ENCODE assay signal across 8 cellular contexts in genomic region chr5:32444191-32444945, GRCh38. TPM values are rescaled to one million over a fixed set of nuclear protein-coding genes. Genes with fewer than 3 reads are reported as not detected.
DNase-seq lines count a peak whose midpoint lies in the region; TF ChIP-seq lines count a peak whose summit lies in the region.

ZFR (minus strand) TSS chr5:32444740; CDS start chr5:32444658, 82 bp downstream.

- H3K4me3 Mint-ChIP-seq in nephron progenitor cell: peak within 1 kb of the TSS; percentile 91
- peak within 1 kb of the TSS; percentile 99 for H3K4me3 Mint-ChIP-seq in stimulated activated naive CD8-positive, alpha-beta T cell treated with anti-CD3 and anti-CD28 coated beads, Interleukin-15, Interleukin-2, amounts not matched to agents 100 ng/mL and 50 ng/mL, for 24 hours

- peaks cover 7% of the 10 kb centered on the region for H3K9me3 Mint-ChIP-seq in nephron progenitor cell
- H3K9me3 Mint-ChIP-seq in stimulated activated naive CD8-positive, alpha-beta T cell treated with anti-CD3 and anti-CD28 coated beads, Interleukin-15, Interleukin-2, amounts not matched to agents 100 ng/mL and 50 ng/mL, for 24 hours: no peaks in the 10 kb centered on the region

- peaks cover 12% of the 10 kb centered on the region for H3K36me3 ChIP-seq in HAP-1 (replicated peaks)
- peaks cover 23% of the 10 kb centered on the region for H3K36me3 ChIP-seq in MG63

- in situ Hi-C loops in HAP-1 (cut with MboI; ENCODE audit: low sequenced_read_pairs): no loop called here

- TF ChIP-seq CTCF in fibroblast of the aortic adventitia (IDR thresholded peaks at IDR 0.05; ENCODE audit: insufficient read depth, low read length) (no peak), nephron progenitor cell (IDR thresholded peaks at IDR 0.05) (no peak)

- peaks cover 43% of the 10 kb centered on the region for H3K4me1 Mint-ChIP-seq in nephron progenitor cell
- peaks cover 52% of the 10 kb centered on the region for H3K4me1 Mint-ChIP-seq in stimulated activated naive CD8-positive, alpha-beta T cell treated with anti-CD3 and anti-CD28 coated beads, Interleukin-15, Interleukin-2, amounts not matched to agents 100 ng/mL and 50 ng/mL, for 24 hours (ENCODE audit: low read depth)

- peaks cover 38% of the 10 kb centered on the region for H3K36me3 Mint-ChIP-seq in nephron progenitor cell (ENCODE audit: low read depth)
- H3K36me3 Mint-ChIP-seq in stimulated activated naive CD8-positive, alpha-beta T cell treated with anti-CD3 and anti-CD28 coated beads, Interleukin-15, Interleukin-2, amounts not matched to agents 100 ng/mL and 50 ng/mL, for 24 hours (ENCODE audit: low read depth): peaks cover 27% of the 10 kb centered on the region

- H3K9me3 ChIP-seq in HAP-1 (0 out of 2 replicates have a peak, but pooled peaks cover 2% of the 10 kb centered on the region), MG63 (no peaks in the 10 kb centered on the region)

- H3K4me3 ChIP-seq in HAP-1 (peak within 1 kb of the TSS; percentile 79), MG63 (peak within 1 kb of the TSS; percentile 74), fibroblast of the aortic adventitia (ENCODE audit: low read depth, low read length) (peak within 1 kb of the TSS; percentile 84)

- peaks cover 31% of the 10 kb centered on the region for H3K27me3 Mint-ChIP-seq in nephron progenitor cell (ENCODE audit: low read depth, poor library complexity)
- no peaks in the 10 kb centered on the region for H3K27me3 Mint-ChIP-seq in stimulated activated naive CD8-positive, alpha-beta T cell treated with anti-CD3 and anti-CD28 coated beads, Interleukin-15, Interleukin-2, amounts not matched to agents 100 ng/mL and 50 ng/mL, for 24 hours

- peak; percentile 87 for DNase-seq in ELR (ENCODE audit: low read depth)
- DNase-seq in HAP-1 (ENCODE audit: low spot score in 2 of 2): peak; percentile 80 to 93
- DNase-seq in MG63: peak; percentile 95
- peak; percentile 92 to 95 for DNase-seq in SHP77 (lab: John Stamatoyannopoulos, UW)
- DNase-seq in activated effector memory CD4-positive, alpha-beta T cell treated with Interleukin-2 at 50 U/mL for 16 hours: peak; percentile 89
- DNase-seq in fibroblast of the aortic adventitia (ENCODE audit: low read depth): peak; percentile 83
- DNase-seq in nephron progenitor cell: peak; percentile 93

- H3K27ac Mint-ChIP-seq in nephron progenitor cell: peak within 1 kb of the TSS; percentile 91
- H3K27ac Mint-ChIP-seq in stimulated activated naive CD8-positive, alpha-beta T cell treated with anti-CD3 and anti-CD28 coated beads, Interleukin-15, Interleukin-2, amounts not matched to agents 100 ng/mL and 50 ng/mL, for 24 hours: peak within 1 kb of the TSS; percentile 97

- peaks cover 22% of the 10 kb centered on the region for H3K4me1 ChIP-seq in HAP-1

- H3K27me3 ChIP-seq in HAP-1 (ENCODE audit: low read depth) (no peaks in the 10 kb centered on the region), MG63 (no peaks in the 10 kb centered on the region)

RNA-seq across cellular contexts. Expression of gene ZFR, which starts in this region (rescaled TPM):
- total RNA-seq in MG63 (2014; rRNA removed; shearing (Covaris generic); ENCODE audit: low replicate concordance): 62.7 and 95.5 TPM in 2 replicates
- total RNA-seq in fibroblast of the aortic adventitia (ENCODE audit: low replicate concordance): 61.2 and 118 TPM in 2 replicates

Comparison
In these comparisons a context has a peak if more than half of its experiments do, and no peak if none do; other contexts are left out.
1. Peak in every context shown above with its lines: DNase-seq and H3K4me3 ChIP-seq.